ENCODE assay signal across 21 cellular contexts in the genomic region with DNA sequence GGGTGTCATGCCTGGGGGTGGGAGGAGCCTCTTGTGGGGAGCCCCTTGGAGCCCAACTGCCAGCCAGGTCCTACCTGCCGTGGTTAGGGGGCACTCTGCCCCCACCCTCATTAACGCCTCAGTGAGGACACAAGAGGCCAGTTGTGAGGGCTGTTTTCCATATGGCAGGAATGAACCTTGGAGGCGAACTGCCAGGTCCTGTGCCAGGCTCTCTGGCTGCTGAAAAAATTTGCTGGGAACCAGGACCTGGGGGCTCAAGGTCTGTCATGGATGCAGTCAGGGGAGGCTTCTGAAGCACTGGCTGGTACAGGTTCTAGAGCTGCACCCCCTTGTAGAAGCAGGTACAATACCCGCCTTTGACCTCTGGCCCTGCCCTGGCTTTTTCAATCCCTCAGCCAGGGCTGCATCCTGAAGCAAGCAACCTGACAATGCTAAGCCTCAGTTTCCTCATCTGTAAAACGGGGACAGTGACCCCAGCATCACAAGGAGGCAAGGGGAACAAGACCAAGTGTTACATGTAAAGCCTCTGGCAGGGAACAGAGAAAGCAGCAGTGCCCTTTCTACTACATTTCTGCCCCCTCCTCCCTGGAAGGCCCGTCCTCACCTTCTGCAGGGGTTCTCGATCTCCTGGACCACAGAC. TPM values are rescaled to one million over a fixed set of nuclear protein-coding genes. Genes with fewer than 3 reads are reported as not detected.
DNase-seq lines count a peak whose midpoint lies in the region; ATAC-seq, FAIRE-seq and TF ChIP-seq lines count a peak whose summit lies in the region.
"Had no signal": no experiment of that assay in that cellular context is flagged by ENCODE, and none has a peak within 500 bp of the region (broad histone marks: within the 10 kb centered on the region; RNA-seq: fewer than 3 reads in every experiment).

No MANE protein-coding gene starts in this region.

- no peaks in the 10 kb centered on the region for H3K9me3 ChIP-seq in WERI-Rb-1 (ENCODE audit: severe bottlenecking)
- no peaks in the 10 kb centered on the region for H3K9me3 ChIP-seq in transverse colon
- H3K9me3 ChIP-seq: BLaER1 treated with 17β-estradiol and CSF1 and Interleukin-3, amounts not matched to agents 10 nM and 100 nM had no signal

- H3K27ac ChIP-seq in WERI-Rb-1 (peak overlapping the region; percentile 79), transverse colon (peak overlapping the region; percentile 86 to 91 (median 88))

- H3K27me3 ChIP-seq in WERI-Rb-1 (ENCODE audit: insufficient read depth, low read depth, severe bottlenecking), result no peaks in the 10 kb centered on the region
- H3K27me3 ChIP-seq in transverse colon, result no peaks in the 10 kb centered on the region
- H3K27me3 ChIP-seq: BLaER1 treated with 17β-estradiol and CSF1 and Interleukin-3, amounts not matched to agents 10 nM and 100 nM had no signal

- no peak for TF ChIP-seq EP300 in transverse colon (IDR thresholded peaks at IDR 0.05; ENCODE audit: low read depth)

- peaks cover 36 to 64% (median 42%) of the 10 kb centered on the region in 4 donors for H3K4me1 ChIP-seq in transverse colon

- peak; percentile 4 for ATAC-seq in Right ventricle myocardium superior (ENCODE audit: poor library complexity)
- ATAC-seq in left colon, result peak; percentile 4
- no peak for ATAC-seq in HG03457 (IDR thresholded peaks at IDR 0.05; ENCODE audit: unreplicated experiment)

- WGBS in transverse colon (ENCODE audit: low coverage in 1 of 2), 2 donors, result 55% methylated on average over 7 of the region's 7 CpGs; no CpG with 5 or more reads in 1 of the 2 donors

- intact Hi-C loops in Right ventricle myocardium superior (cut with DNase I), result no loop called here
- intact Hi-C loops in cardiac septum (cut with DNase I), result no loop called here
- intact Hi-C loops in left colon (cut with DNase I, micrococcal nuclease), result no loop called here
- intact Hi-C loops in transverse colon (cut with DNase I; ENCODE audit: low total_unique reads), result no loop called here

- DNase-seq in Right ventricle myocardium superior (no peak), cardiac septum (ENCODE audit: low spot score) (no peak), WERI-Rb-1 (no peak), left colon (no peak), transverse colon (no peak), GM12892 (ENCODE audit: insufficient read length) (no peak), NCI-H774 (lab: John Stamatoyannopoulos, UW) (no peak)
- DNase-seq: activated CD4-positive, alpha-beta memory T cell treated with anti-CD3 and anti-CD28 coated beads, Interleukin-2, amount 10 ng/mL, durations not matched to agents 7 days and 5 days; activated CD4-positive, CD25-positive, alpha-beta regulatory T cell; activated naive CD4-positive, alpha-beta T cell; activated T-cell treated with anti-CD3 and anti-CD28 coated beads for 4 hours; GDM1; KBM-7; mesendoderm; stimulated activated CD4-positive, alpha-beta T cell treated with anti-CD3 and anti-CD28 coated beads, Interleukin-4, amount 100 ng/mL, for 1 hour had no signal

- TF ChIP-seq CTCF in WERI-Rb-1 (IDR thresholded peaks at IDR 0.05; ENCODE audit: low read depth, low read length) (no peak), transverse colon (IDR thresholded peaks at IDR 0.05) (peak in 2 of 5 experiments; percentile 10 to 38)

- TF ChIP-seq POLR2A in transverse colon (IDR thresholded peaks at IDR 0.05) (no peak), GM12892 (IDR thresholded peaks at IDR 0.05; ENCODE audit: low read depth, low read length) (no peak)

- H3K36me3 ChIP-seq in WERI-Rb-1 (peaks cover 15% of the 10 kb centered on the region; the same call in 1 of the 2 replicates), transverse colon (peaks cover 0 to 7% (median 0%) of the 10 kb centered on the region in 4 donors)

- in situ Hi-C loops in transverse colon (cut with MboI; ENCODE audit: low pct_ligation_motif_present in 1 of 4, low pct_unique_long_range_greater_than_20kb in 1 of 4, low sequenced_read_pairs in 3 of 4), result no loop called here

- no peak for FAIRE-seq in GM12892 (lab: Jason Lieb, UNC)
- FAIRE-seq: GM19239, urothelium cell line had no signal

- H3K4me3 ChIP-seq in WERI-Rb-1 (ENCODE audit: low read depth, low read length) (no peak overlapping the region), transverse colon (no peak overlapping the region)
- H3K4me3 ChIP-seq: BLaER1 treated with 17β-estradiol and CSF1 and Interleukin-3, amounts not matched to agents 10 nM and 100 nM had no signal

RNA-seq across cellular contexts. Expression of gene LRRC75A, which starts 27.9 kb away (rescaled TPM):
- 0.40 TPM for total RNA-seq in Right ventricle myocardium superior
- 1.4 TPM for total RNA-seq in cardiac septum
- 10 to 100 TPM; 62.3 to 75.3 TPM for total RNA-seq in left colon
- total RNA-seq in transverse colon, result 100 to 1,000 TPM in 2 of 4 donors, 10 to 100 TPM in 2; 67.9 to 194 (median 115) TPM
- 1.1 TPM for polyA plus RNA-seq in GM12892 (2012; ENCODE audit: missing spikeins)

RNA-seq across cellular contexts. Expression of gene TRPV2, which starts 48.8 kb away (rescaled TPM):
- total RNA-seq in Right ventricle myocardium superior, result 10.3 TPM
- 9.1 TPM for total RNA-seq in cardiac septum
- total RNA-seq in left colon, result 1 to 10 TPM; 4.4 to 9.2 TPM
- total RNA-seq in transverse colon, result 1 to 10 TPM; 2.4 to 8.2 (median 4.4) TPM
- polyA plus RNA-seq in GM12892 (2012; ENCODE audit: missing spikeins), result 34.6 TPM
- total RNA-seq: A673 had no signal
- polyA plus RNA-seq: neural cell had no signal

Comparison
In these comparisons a context has a peak if more than half of its experiments do, and no peak if none do; other contexts are left out.
1. RNA of gene LRRC75A, which starts 27.9 kb away (total RNA-seq): 67.9 to 194 TPM in transverse colon and 62.3 to 75.3 TPM in left colon; 1.4 TPM in cardiac septum (single experiment) and 0.40 TPM in Right ventricle myocardium superior (single experiment); every median in the first group is over 10 times any median in the second.